In genomic region chr9:100505564-100506159, GRCh38 we compare ENCODE assay signal across 8 cellular contexts. TPM values are rescaled to one million over a fixed set of nuclear protein-coding genes. Genes with fewer than 3 reads are reported as not detected.
DNase-seq lines count a peak whose midpoint lies in the region; ATAC-seq and TF ChIP-seq lines count a peak whose summit lies in the region.

No MANE protein-coding gene starts in this region.

- TF ChIP-seq RAD21 in Ishikawa (IDR thresholded peaks at IDR 0.05; ENCODE audit: low read depth) = peak; percentile 77

- peak; percentile 66 for TF ChIP-seq CTCF in WTC11 (IDR thresholded peaks at IDR 0.05)
- peak; percentile 15 for TF ChIP-seq CTCF in mucosa of descending colon (IDR thresholded peaks at IDR 0.05)

- H3K27me3 Mint-ChIP-seq in CD4-positive, alpha-beta memory T cell = no peaks in the 10 kb centered on the region
- H3K27me3 Mint-ChIP-seq in WTC11 (ENCODE audit: low read depth) = no peaks in the 10 kb centered on the region
- no peaks in the 10 kb centered on the region for H3K27me3 Mint-ChIP-seq in stimulated activated naive CD8-positive, alpha-beta T cell treated with anti-CD3 and anti-CD28 coated beads, Interleukin-15, amount 100 ng/mL, for 72 hours

- H3K27me3 ChIP-seq in CD4-positive, alpha-beta memory T cell (ENCODE audit: insufficient read depth, low read length) = no peaks in the 10 kb centered on the region

- H3K4me3 Mint-ChIP-seq in CD4-positive, alpha-beta memory T cell = no peak overlapping the region
- H3K4me3 Mint-ChIP-seq in WTC11 = no peak overlapping the region
- H3K4me3 Mint-ChIP-seq in stimulated activated naive CD8-positive, alpha-beta T cell treated with anti-CD3 and anti-CD28 coated beads, Interleukin-15, amount 100 ng/mL, for 72 hours = no peak overlapping the region

- peak in 4 of 5 donors; percentile 17 to 36 (median 26) for DNase-seq in CD4-positive, alpha-beta memory T cell
- DNase-seq in WTC11 (ENCODE audit: low spot score) (peak; percentile 93), dermis microvascular lymphatic vessel endothelial cell (ENCODE audit: low read depth in 2 of 2) (peak; percentile 45 to 78), mucosa of descending colon (peak in 2 of 3 donors; percentile 71 to 86), DMS153 (lab: John Stamatoyannopoulos, UW) (no peak)
- peak; percentile 61 to 64 for DNase-seq in stimulated activated naive CD8-positive, alpha-beta T cell treated with anti-CD3 and anti-CD28 coated beads, Interleukin-15, amount 100 ng/mL, for 72 hours

- CTCF ChIA-PET in CD4-positive, alpha-beta memory T cell (lab: Charles Lee; ENCODE audit: partially characterized antibody) = interaction anchor here (0.7 to 2.0 kb wide), 4 partner anchors 9 to 806 kb away, joined by 3 to 9 read pairs (median 5); no protein-coding TSS in a partner anchor
- CTCF ChIA-PET in WTC11 (lab: Charles Lee) = interaction anchor here (0.9 to 1.2 kb wide), 2 partner anchors 9 to 12 kb away, joined by 4 read pairs; no protein-coding TSS in a partner anchor

- H3K4me1 ChIP-seq in CD4-positive, alpha-beta memory T cell (ENCODE audit: insufficient read depth, low read length) = no peaks in the 10 kb centered on the region
- no peaks in the 10 kb centered on the region for H3K4me1 ChIP-seq in mucosa of descending colon (ENCODE audit: low read depth)

- peaks cover 0 to 1% (median 0%) of the 10 kb centered on the region in 4 donors for H3K4me1 Mint-ChIP-seq in CD4-positive, alpha-beta memory T cell
- no peaks in the 10 kb centered on the region for H3K4me1 Mint-ChIP-seq in WTC11
- no peaks in the 10 kb centered on the region for H3K4me1 Mint-ChIP-seq in stimulated activated naive CD8-positive, alpha-beta T cell treated with anti-CD3 and anti-CD28 coated beads, Interleukin-15, amount 100 ng/mL, for 72 hours

- no peak overlapping the region for H3K27ac Mint-ChIP-seq in CD4-positive, alpha-beta memory T cell
- peak overlapping the region; percentile 52; the same call in 1 of the 2 replicates for H3K27ac Mint-ChIP-seq in WTC11
- H3K27ac Mint-ChIP-seq in stimulated activated naive CD8-positive, alpha-beta T cell treated with anti-CD3 and anti-CD28 coated beads, Interleukin-15, amount 100 ng/mL, for 72 hours = no peak overlapping the region

- ATAC-seq in GM18868 (IDR thresholded peaks at IDR 0.05; ENCODE audit: unreplicated experiment) (peak; percentile 83), WTC11 (peak; percentile 84), mucosa of descending colon (peak; percentile 47)
- ATAC-seq in stimulated activated naive CD8-positive, alpha-beta T cell treated with anti-CD3 and anti-CD28 coated beads, Interleukin-15, amount 100 ng/mL, for 72 hours = no peak

- POLR2A ChIA-PET in CD4-positive, alpha-beta memory T cell (lab: Charles Lee; ENCODE audit: partially characterized antibody) = no interaction called here
- POLR2A ChIA-PET in WTC11 (lab: Charles Lee) = no interaction called here

- H3K27ac ChIP-seq in CD4-positive, alpha-beta memory T cell (ENCODE audit: low read depth, low read length) = no peak overlapping the region

- H3K9me3 Mint-ChIP-seq in CD4-positive, alpha-beta memory T cell = peaks cover 0 to 8% (median 1%) of the 10 kb centered on the region in 8 donors
- H3K9me3 Mint-ChIP-seq in WTC11 = peaks cover 20% of the 10 kb centered on the region
- peaks cover 0 to 10% of the 10 kb centered on the region in 2 donors for H3K9me3 Mint-ChIP-seq in stimulated activated naive CD8-positive, alpha-beta T cell treated with anti-CD3 and anti-CD28 coated beads, Interleukin-15, amount 100 ng/mL, for 72 hours

- no peaks in the 10 kb centered on the region for H3K36me3 ChIP-seq in CD4-positive, alpha-beta memory T cell (ENCODE audit: insufficient read depth, low read length)
- H3K36me3 ChIP-seq in mucosa of descending colon (ENCODE audit: low read depth) = no peaks in the 10 kb centered on the region

- no peak for TF ChIP-seq EP300 in Ishikawa (IDR thresholded peaks at IDR 0.05; ENCODE audit: borderline replicate concordance)

- peaks cover 0 to 12% of the 10 kb centered on the region in 2 donors for H3K36me3 Mint-ChIP-seq in CD4-positive, alpha-beta memory T cell
- H3K36me3 Mint-ChIP-seq in WTC11 = peaks cover 56% of the 10 kb centered on the region

- no peak overlapping the region for H3K4me3 ChIP-seq in CD4-positive, alpha-beta memory T cell (ENCODE audit: low read length in 2 of 2)
- no peak overlapping the region for H3K4me3 ChIP-seq in mucosa of descending colon

- intact Hi-C loops in CD4-positive, alpha-beta memory T cell (cut with micrococcal nuclease) = no loop called here
- intact Hi-C loops in mucosa of descending colon (cut with DNase I, micrococcal nuclease) = no loop called here

- no peaks in the 10 kb centered on the region for H3K9me3 ChIP-seq in CD4-positive, alpha-beta memory T cell (ENCODE audit: control insufficient read depth in 1 of 2, low read length in 2 of 2)
- H3K9me3 ChIP-seq in mucosa of descending colon = no peaks in the 10 kb centered on the region

TF ChIP-seq in Ishikawa, 13 proteins besides CTCF, POLR2A, EP300 and RAD21:
- TF ChIP-seq TEAD4 (IDR thresholded peaks at IDR 0.05) = peak; percentile 61
- TF ChIP-seq TAF1 (IDR thresholded peaks at IDR 0.05; ENCODE audit: low read depth) = no peak

TF ChIP-seq in WTC11, 78 proteins besides CTCF, POLR2A, EP300 and RAD21:
- TF ChIP-seq TP53 (CRISPR knock-in tag; IDR thresholded peaks at IDR 0.05) (no peak), ATF2 (CRISPR knock-in tag; IDR thresholded peaks at IDR 0.05; ENCODE audit: borderline replicate concordance, low read depth) (no peak), ESRRA (CRISPR knock-in tag; IDR thresholded peaks at IDR 0.05; ENCODE audit: borderline replicate concordance) (no peak)
TF ChIP-seq in WTC11: peak in this region for 0.

RNA-seq across cellular contexts. Expression of gene TMEFF1, which starts 32.7 kb away (rescaled TPM):
- not detected for total RNA-seq in CD4-positive, alpha-beta memory T cell
- not detected for polyA plus RNA-seq in CD4-positive, alpha-beta memory T cell
- 62.7 to 66.5 TPM (median 66.2 TPM) in 3 replicates for total RNA-seq in WTC11 (2021)
- 7.1 and 12.9 TPM in 2 replicates for total RNA-seq in dermis microvascular lymphatic vessel endothelial cell
- total RNA-seq in mucosa of descending colon = under 1 TPM in 2 of 3 donors, not detected in 1; 0.38 to 0.98 TPM
